ENCODE assay signal across 7 cellular contexts in the genomic region with DNA sequence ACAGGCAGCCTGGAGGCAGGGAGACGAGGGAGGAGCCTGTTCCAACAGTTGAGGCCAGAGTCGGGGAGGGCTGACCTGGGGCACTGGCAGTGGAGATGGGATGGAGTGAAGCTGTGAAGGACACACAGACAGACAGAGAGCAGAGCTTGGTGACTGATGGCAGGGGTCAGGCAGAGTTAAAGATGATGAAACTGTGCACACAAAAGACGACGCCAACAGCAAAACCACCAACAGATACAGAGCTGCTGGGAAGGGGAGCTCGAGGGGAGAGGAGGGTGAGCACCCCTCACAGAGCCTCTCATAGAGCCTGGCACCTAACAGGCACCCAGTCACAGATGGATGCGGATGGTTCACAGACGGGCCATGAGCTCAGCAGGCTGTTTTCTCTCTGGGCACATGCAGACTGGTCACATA. TPM values are rescaled to one million over a fixed set of nuclear protein-coding genes. Genes with fewer than 3 reads are reported as not detected.
DNase-seq lines count a peak whose midpoint lies in the region; ATAC-seq and TF ChIP-seq lines count a peak whose summit lies in the region.
"Not testable (repeated sequence)": the region's sequence is repeated elsewhere in the genome, so short reads cannot be mapped to it uniquely, and the experiment has no call there.

No MANE protein-coding gene starts in this region.

- not testable (repeated sequence) for H3K4me1 ChIP-seq in right lobe of liver
- peaks cover 0 to 13% (median 4%) of the 10 kb centered on the region in 4 donors for H3K4me1 ChIP-seq in sigmoid colon

- POLR2A ChIA-PET in activated CD4-positive, alpha-beta memory T cell treated with anti-CD3 and anti-CD28 coated beads for 36 hours (lab: Charles Lee), result interaction anchor here (0.8 to 1.5 kb wide), 2 partner anchors 11 to 56 kb away, joined by 3 to 5 read pairs; no protein-coding TSS in a partner anchor

- H3K27ac ChIP-seq in right lobe of liver, result peak overlapping the region in 2 of 3 donors; percentile 58 to 69
- peak overlapping the region; percentile 27 to 70 (median 54) for H3K27ac ChIP-seq in sigmoid colon

- 42% methylated on average over 2 of the region's 7 CpGs for WGBS in right lobe of liver (ENCODE audit: insufficient coverage, low coverage, low lambda C conversion rate, missing lambda C conversion rate)
- 64 to 70% methylated on average over 5 of the region's 7 CpGs for WGBS in sigmoid colon, 2 donors

- TF ChIP-seq EP300 in sigmoid colon (IDR thresholded peaks at IDR 0.05), result not testable (repeated sequence)

- not testable (repeated sequence) for H3K9me3 Mint-ChIP-seq in activated CD4-positive, alpha-beta memory T cell treated with anti-CD3 and anti-CD28 coated beads for 36 hours; activated naive CD4-positive, alpha-beta T cell treated with anti-CD3 and anti-CD28 coated beads, Interleukin-2, amount 10 ng/mL, durations not matched to agents 7 days and 5 days; effector memory CD8-positive, alpha-beta T cell

- peak; percentile 17 for ATAC-seq in GM18867 (IDR thresholded peaks at IDR 0.05; ENCODE audit: unreplicated experiment)
- peak; percentile 62 for ATAC-seq in effector memory CD8-positive, alpha-beta T cell (replicated peaks)
- ATAC-seq in right lobe of liver, result peak; percentile 79 to 91 (median 82)

- peak overlapping the region; percentile 66 for H3K4me3 Mint-ChIP-seq in activated CD4-positive, alpha-beta memory T cell treated with anti-CD3 and anti-CD28 coated beads for 36 hours
- peak overlapping the region; percentile 57 for H3K4me3 Mint-ChIP-seq in activated naive CD4-positive, alpha-beta T cell treated with anti-CD3 and anti-CD28 coated beads, Interleukin-2, amount 10 ng/mL, durations not matched to agents 7 days and 5 days
- H3K4me3 Mint-ChIP-seq in effector memory CD8-positive, alpha-beta T cell, result peak overlapping the region; percentile 76 to 86

- TF ChIP-seq CTCF in right lobe of liver (IDR thresholded peaks at IDR 0.05); sigmoid colon (IDR thresholded peaks at IDR 0.05): not testable (repeated sequence)

- TF ChIP-seq POLR2A in right lobe of liver (IDR thresholded peaks at IDR 0.05); sigmoid colon (IDR thresholded peaks at IDR 0.05): not testable (repeated sequence)

- H3K9me3 ChIP-seq in right lobe of liver, sigmoid colon: not testable (repeated sequence)

- not testable (repeated sequence) for H3K27me3 ChIP-seq in right lobe of liver, sigmoid colon

- H3K4me3 ChIP-seq in right lobe of liver, sigmoid colon: not testable (repeated sequence)

- H3K36me3 Mint-ChIP-seq in activated CD4-positive, alpha-beta memory T cell treated with anti-CD3 and anti-CD28 coated beads for 36 hours; activated naive CD4-positive, alpha-beta T cell treated with anti-CD3 and anti-CD28 coated beads, Interleukin-2, amount 10 ng/mL, durations not matched to agents 7 days and 5 days; effector memory CD8-positive, alpha-beta T cell (ENCODE audit: insufficient read depth): not testable (repeated sequence)

- not testable (repeated sequence) for H3K27me3 Mint-ChIP-seq in activated CD4-positive, alpha-beta memory T cell treated with anti-CD3 and anti-CD28 coated beads for 36 hours; activated naive CD4-positive, alpha-beta T cell treated with anti-CD3 and anti-CD28 coated beads, Interleukin-2, amount 10 ng/mL, durations not matched to agents 7 days and 5 days; effector memory CD8-positive, alpha-beta T cell

- CTCF ChIA-PET in activated CD4-positive, alpha-beta memory T cell treated with anti-CD3 and anti-CD28 coated beads for 36 hours (lab: Charles Lee); activated naive CD4-positive, alpha-beta T cell treated with anti-CD3 and anti-CD28 coated beads, Interleukin-2, amount 10 ng/mL, durations not matched to agents 7 days and 5 days (lab: Charles Lee): not testable (repeated sequence)

- peaks cover 33% of the 10 kb centered on the region for H3K4me1 Mint-ChIP-seq in activated CD4-positive, alpha-beta memory T cell treated with anti-CD3 and anti-CD28 coated beads for 36 hours (ENCODE audit: low read depth)
- H3K4me1 Mint-ChIP-seq in activated naive CD4-positive, alpha-beta T cell treated with anti-CD3 and anti-CD28 coated beads, Interleukin-2, amount 10 ng/mL, durations not matched to agents 7 days and 5 days, result peaks cover 30% of the 10 kb centered on the region
- H3K4me1 Mint-ChIP-seq in effector memory CD8-positive, alpha-beta T cell (ENCODE audit: low read depth in 2 of 2), result peaks cover 16 to 25% of the 10 kb centered on the region in 2 donors

- intact Hi-C loops in activated CD4-positive, alpha-beta memory T cell treated with anti-CD3 and anti-CD28 coated beads for 36 hours (cut with micrococcal nuclease); right lobe of liver (cut with DNase I); sigmoid colon (cut with DNase I): not testable (repeated sequence)

- H3K27ac Mint-ChIP-seq in activated CD4-positive, alpha-beta memory T cell treated with anti-CD3 and anti-CD28 coated beads for 36 hours, result peak overlapping the region; percentile 93
- peak overlapping the region; percentile 90 for H3K27ac Mint-ChIP-seq in activated naive CD4-positive, alpha-beta T cell treated with anti-CD3 and anti-CD28 coated beads, Interleukin-2, amount 10 ng/mL, durations not matched to agents 7 days and 5 days
- peak overlapping the region; percentile 92 to 97 for H3K27ac Mint-ChIP-seq in effector memory CD8-positive, alpha-beta T cell

- H3K36me3 ChIP-seq in right lobe of liver, sigmoid colon: not testable (repeated sequence)

- DNase-seq in MV-4-11 (lab: John Stamatoyannopoulos, UW) (peak; percentile 59), right lobe of liver (peak; percentile 52 to 76 (median 63))
- DNase-seq in activated CD4-positive, alpha-beta memory T cell treated with anti-CD3 and anti-CD28 coated beads for 36 hours, result peak; percentile 24
- not testable (repeated sequence) for DNase-seq in activated naive CD4-positive, alpha-beta T cell treated with anti-CD3 and anti-CD28 coated beads, Interleukin-2, amount 10 ng/mL, durations not matched to agents 7 days and 5 days; effector memory CD8-positive, alpha-beta T cell; sigmoid colon

RNA-seq across cellular contexts. Expression of a gene that starts 10.4 kb away (rescaled TPM):
- 100 to 1,000 TPM; 494 to 502 TPM for total RNA-seq in activated CD4-positive, alpha-beta memory T cell treated with anti-CD3 and anti-CD28 coated beads for 36 hours
- total RNA-seq in right lobe of liver (100 to 1,000 TPM in 3 of 6 experiments, 10 to 100 TPM in 3; 63.6 to 150 (median 104) TPM), sigmoid colon (100 to 1,000 TPM; 136 to 152 (median 144) TPM)
- polyA plus RNA-seq in sigmoid colon, result 100 to 1,000 TPM in 1 of 3 donors, 10 to 100 TPM in 2; 23.6 to 116 (median 36.0) TPM

Comparison
In these comparisons a context has a peak if more than half of its experiments do, and no peak if none do; other contexts are left out.
1. ATAC-seq: peak in every context shown above with its lines; median percentile 82 in right lobe of liver; 62 in effector memory CD8-positive, alpha-beta T cell; 17 in GM18867.